In genomic region chr14:39372656-39373055, GRCh38 we compare ENCODE assay signal across 18 cellular contexts.
"Had no signal": no experiment of that assay in that cellular context is flagged by ENCODE, and none has a peak within 500 bp of the region (broad histone marks: within the 10 kb centered on the region; RNA-seq: fewer than 3 reads in every experiment).

No MANE protein-coding gene starts in this region.

- H3K27ac Mint-ChIP-seq: activated CD4-positive, alpha-beta memory T cell treated with anti-CD3 and anti-CD28 coated beads for 36 hours; activated naive CD8-positive, alpha-beta T cell; stimulated activated naive CD8-positive, alpha-beta T cell treated with anti-CD3 and anti-CD28 coated beads, Interleukin-15, Interleukin-2, amounts not matched to agents 100 ng/mL and 50 ng/mL, for 24 hours; T-helper 2 cell treated with Interferon-gamma antibody and Interleukin-4, amounts not matched to agents 5 μg/mL and 100 μg/mL, for 36 hours had no signal

- H3K27me3 Mint-ChIP-seq: activated CD4-positive, alpha-beta memory T cell treated with anti-CD3 and anti-CD28 coated beads for 36 hours; activated naive CD8-positive, alpha-beta T cell; natural killer cell treated with Interleukin-12 subunit alpha and Interleukin-12 subunit beta and Interleukin-15 and Interleukin-18, amount 100 ng/mL, for 72 hours; stimulated activated naive CD8-positive, alpha-beta T cell treated with anti-CD3 and anti-CD28 coated beads, Interleukin-15, Interleukin-2, amounts not matched to agents 100 ng/mL and 50 ng/mL, for 24 hours had no signal

- ATAC-seq: left lung; natural killer cell treated with Interleukin-12 subunit alpha and Interleukin-12 subunit beta and Interleukin-15 and Interleukin-18, amount 100 ng/mL, for 72 hours had no signal

- H3K4me3 ChIP-seq: cardiac muscle cell, colonic mucosa, left lung, upper lobe of left lung had no signal

- H3K9me3 Mint-ChIP-seq: activated CD4-positive, alpha-beta memory T cell treated with anti-CD3 and anti-CD28 coated beads for 36 hours; natural killer cell treated with Interleukin-12 subunit alpha and Interleukin-12 subunit beta and Interleukin-15 and Interleukin-18, amount 100 ng/mL, for 72 hours; stimulated activated naive CD8-positive, alpha-beta T cell treated with anti-CD3 and anti-CD28 coated beads, Interleukin-15, Interleukin-2, amounts not matched to agents 100 ng/mL and 50 ng/mL, for 24 hours; T-helper 2 cell treated with Interferon-gamma antibody and Interleukin-4, amounts not matched to agents 5 μg/mL and 100 μg/mL, for 36 hours had no signal

- DNase-seq: activated CD4-positive, alpha-beta memory T cell treated with anti-CD3 and anti-CD28 coated beads for 36 hours; activated CD4-positive, alpha-beta T cell treated with anti-CD3 and anti-CD28 coated beads for 1 hour; activated gamma-delta T cell; activated T-cell treated with anti-CD3 and anti-CD28 coated beads, Interleukin-2, amount 50 U/mL, for 48 hours; anterior cingulate cortex; colonic mucosa; effector CD4-positive, alpha-beta T cell; islet precursor cell; left lung; occipital lobe; stimulated activated CD4-positive, alpha-beta T cell treated with anti-CD3 and anti-CD28 coated beads, Interleukin-4, amount 100 ng/mL, for 24 hours; upper lobe of left lung had no signal

- FAIRE-seq: endothelial cell of umbilical vein had no signal

- H3K4me3 Mint-ChIP-seq: activated CD4-positive, alpha-beta memory T cell treated with anti-CD3 and anti-CD28 coated beads for 36 hours; activated naive CD8-positive, alpha-beta T cell; natural killer cell treated with Interleukin-12 subunit alpha and Interleukin-12 subunit beta and Interleukin-15 and Interleukin-18, amount 100 ng/mL, for 72 hours; stimulated activated naive CD8-positive, alpha-beta T cell treated with anti-CD3 and anti-CD28 coated beads, Interleukin-15, Interleukin-2, amounts not matched to agents 100 ng/mL and 50 ng/mL, for 24 hours; T-helper 2 cell treated with Interferon-gamma antibody and Interleukin-4, amounts not matched to agents 5 μg/mL and 100 μg/mL, for 36 hours had no signal
